In the genomic region with DNA sequence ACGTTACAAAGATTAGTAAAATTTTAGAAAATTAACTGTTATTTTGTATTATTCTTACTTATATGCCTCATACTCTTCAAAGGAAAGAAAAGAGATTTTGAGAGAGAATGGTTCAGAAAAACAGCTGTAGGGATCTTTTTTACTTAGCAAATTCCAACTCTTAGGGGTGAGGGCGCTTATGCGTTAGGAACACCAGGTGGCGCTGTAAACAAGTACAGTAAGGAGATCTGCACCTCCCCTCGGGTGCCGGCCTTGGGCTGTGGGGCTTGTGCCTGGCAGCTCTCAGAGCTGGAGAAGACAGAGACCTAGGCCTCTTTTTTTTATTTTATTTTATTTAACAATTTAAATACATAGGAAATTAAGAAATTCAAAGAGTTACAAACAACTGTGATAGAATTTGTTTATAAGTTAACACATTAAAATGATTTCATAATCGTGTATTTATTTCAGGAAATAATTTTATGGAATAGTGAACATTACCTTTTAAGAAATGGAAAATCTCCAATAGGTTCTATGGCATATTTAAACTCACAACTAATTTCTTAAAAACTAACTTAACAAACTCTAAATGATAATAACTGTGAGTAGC, we compare ENCODE assay signal across 8 cellular contexts. TPM values are rescaled to one million over a fixed set of nuclear protein-coding genes. Genes with fewer than 3 reads are reported as not detected.
A peak's percentile ranks its signal among the peaks of the same experiment; 100 is the strongest.
DNase-seq lines count a peak whose midpoint lies in the region; ATAC-seq lines count a peak whose summit lies in the region.

No MANE protein-coding gene starts in this region.

- no peak overlapping the region for H3K27ac Mint-ChIP-seq in activated CD4-positive, alpha-beta memory T cell treated with anti-CD3 and anti-CD28 coated beads for 36 hours

- H3K4me2 ChIP-seq in mesendoderm (ENCODE audit: low read length) = no peak overlapping the region

- no peak overlapping the region for H2BK5ac ChIP-seq in mesendoderm (ENCODE audit: low read length)

- POLR2A ChIA-PET in activated CD4-positive, alpha-beta memory T cell treated with anti-CD3 and anti-CD28 coated beads for 36 hours (lab: Charles Lee) = no interaction called here

- H3K9ac ChIP-seq in mesendoderm (ENCODE audit: low read length) = no peak overlapping the region

- H4K5ac ChIP-seq in mesendoderm (ENCODE audit: low read length) = no peak overlapping the region

- no peak overlapping the region for H3K4ac ChIP-seq in mesendoderm (ENCODE audit: low read depth, low read length)

- no peak overlapping the region for H4K8ac ChIP-seq in mesendoderm (ENCODE audit: low read depth, low read length)

- no peaks in the 10 kb centered on the region for H3K27me3 ChIP-seq in mesendoderm (ENCODE audit: insufficient read depth, low read length, poor library complexity)

- H3K18ac ChIP-seq in mesendoderm (ENCODE audit: low read length) = no peak overlapping the region

- peaks cover 10% of the 10 kb centered on the region for H3K27me3 Mint-ChIP-seq in activated CD4-positive, alpha-beta memory T cell treated with anti-CD3 and anti-CD28 coated beads for 36 hours

- H3K56ac ChIP-seq in mesendoderm (ENCODE audit: low read length) = no peak overlapping the region

- DNase-seq in COLO668 (lab: John Stamatoyannopoulos, UW; ENCODE audit: unreplicated experiment) = peak; percentile 86
- DNase-seq in NCI-H82 (lab: John Stamatoyannopoulos, UW) = peak; percentile 97
- DNase-seq in activated CD4-positive, alpha-beta memory T cell treated with anti-CD3 and anti-CD28 coated beads for 36 hours = peak; percentile 78
- DNase-seq in effector CD8-positive, alpha-beta T cell (lab: John Stamatoyannopoulos, UW) = peak; percentile 30
- peak; percentile 90 for DNase-seq in mesendoderm
- peak; percentile 43 to 52 for DNase-seq in stimulated activated CD8-positive, alpha-beta memory T cell treated with anti-CD3 and anti-CD28 coated beads, Interleukin-4, amount 100 ng/mL, for 1 hour (ENCODE audit: low read depth in 2 of 2, low spot score in 1 of 2)

- no peaks in the 10 kb centered on the region for H3K36me3 ChIP-seq in mesendoderm (ENCODE audit: control insufficient read depth, insufficient read depth, low read length)

- CTCF ChIA-PET in activated CD4-positive, alpha-beta memory T cell treated with anti-CD3 and anti-CD28 coated beads for 36 hours (lab: Charles Lee) = interaction anchor here (0.6 to 4.1 kb wide), 36 partner anchors 9 to 580 kb away, joined by 3 to 43 read pairs (median 4); a partner anchor contains a TSS

- H2BK120ac ChIP-seq in mesendoderm (ENCODE audit: low read depth, low read length) = no peak overlapping the region

- H2AK5ac ChIP-seq in mesendoderm (ENCODE audit: low read length) = no peak overlapping the region

- ATAC-seq in GM19438 (IDR thresholded peaks at IDR 0.05; ENCODE audit: low read depth, unreplicated experiment) (peak; percentile 84), HG03520 (IDR thresholded peaks at IDR 0.05; ENCODE audit: unreplicated experiment) (peak; percentile 96)

- H3K4me3 ChIP-seq in mesendoderm (ENCODE audit: low read length) = no peak overlapping the region

- no peaks in the 10 kb centered on the region for H3K4me1 ChIP-seq in mesendoderm (ENCODE audit: control insufficient read depth, low read depth, low read length)

- H3K4me1 Mint-ChIP-seq in activated CD4-positive, alpha-beta memory T cell treated with anti-CD3 and anti-CD28 coated beads for 36 hours (ENCODE audit: low read depth) = no peaks in the 10 kb centered on the region

- H2BK15ac ChIP-seq in mesendoderm (replicated peaks; ENCODE audit: low read depth) = no peak overlapping the region

- intact Hi-C loops in activated CD4-positive, alpha-beta memory T cell treated with anti-CD3 and anti-CD28 coated beads for 36 hours (cut with micrococcal nuclease) = loop anchor here (1.0 to 10.0 kb wide), 4 partner anchors 129 to 540 kb away; no protein-coding TSS in a partner anchor

- H3K36me3 Mint-ChIP-seq in activated CD4-positive, alpha-beta memory T cell treated with anti-CD3 and anti-CD28 coated beads for 36 hours = no peaks in the 10 kb centered on the region

- H3K79me1 ChIP-seq in mesendoderm (ENCODE audit: low read length) = no peaks in the 10 kb centered on the region

- H3K9me3 Mint-ChIP-seq in activated CD4-positive, alpha-beta memory T cell treated with anti-CD3 and anti-CD28 coated beads for 36 hours = no peaks in the 10 kb centered on the region

- H3K23ac ChIP-seq in mesendoderm (ENCODE audit: low read length) = no peak overlapping the region

- WGBS in mesendoderm (ENCODE audit: extremely low coverage, insufficient coverage, low lambda C conversion rate) = no CpG with 5 or more reads among the region's 7 CpGs

- no peaks in the 10 kb centered on the region for H3K79me2 ChIP-seq in mesendoderm (ENCODE audit: control insufficient read depth, insufficient read depth, low read length)

- H3K4me3 Mint-ChIP-seq in activated CD4-positive, alpha-beta memory T cell treated with anti-CD3 and anti-CD28 coated beads for 36 hours = no peak overlapping the region

- H3K27ac ChIP-seq in mesendoderm (ENCODE audit: low read depth, low read length) = no peak overlapping the region

RNA-seq across cellular contexts. Expression of a gene that starts 32.6 kb away (rescaled TPM):
- total RNA-seq in activated CD4-positive, alpha-beta memory T cell treated with anti-CD3 and anti-CD28 coated beads for 36 hours = 1 to 10 TPM; 6.6 to 7.1 TPM
- 7.3 TPM for polyA plus RNA-seq in mesendoderm (2013, experiment 1 of 2)
- 7.1 TPM for polyA plus RNA-seq in mesendoderm (2013, experiment 2 of 2)

RNA-seq across cellular contexts. Expression of a gene that starts 54.4 kb away (rescaled TPM):
- total RNA-seq in activated CD4-positive, alpha-beta memory T cell treated with anti-CD3 and anti-CD28 coated beads for 36 hours = under 1 TPM; 0.07 to 0.31 TPM
- polyA plus RNA-seq in mesendoderm (2013, experiment 1 of 2) = 3.9 TPM
- 4.4 TPM for polyA plus RNA-seq in mesendoderm (2013, experiment 2 of 2)

Comparison
In these comparisons a context has a peak if more than half of its experiments do, and no peak if none do; other contexts are left out.
1. DNase-seq: peak in every context shown above with its lines; median percentile 97 in NCI-H82; 90 in mesendoderm; 86 in COLO668; 78 in activated CD4-positive, alpha-beta memory T cell treated with anti-CD3 and anti-CD28 coated beads for 36 hours; 48 in stimulated activated CD8-positive, alpha-beta memory T cell treated with anti-CD3 and anti-CD28 coated beads, Interleukin-4, amount 100 ng/mL, for 1 hour; 30 in effector CD8-positive, alpha-beta T cell.